ENCODE assay signal across 9 cellular contexts in genomic region chr12:123063535-123063934, GRCh38.
A peak's percentile ranks its signal among the peaks of the same experiment; 100 is the strongest.
DNase-seq lines count a peak whose midpoint lies in the region; ATAC-seq and TF ChIP-seq lines count a peak whose summit lies in the region.
"Had no signal": no experiment of that assay in that cellular context is flagged by ENCODE, and none has a peak within 500 bp of the region (broad histone marks: within the 10 kb centered on the region; RNA-seq: fewer than 3 reads in every experiment).

No MANE protein-coding gene starts in this region.

- no peak overlapping the region for H2AK5ac ChIP-seq in neuronal stem cell (ENCODE audit: low read depth, low read length)

- no peaks in the 10 kb centered on the region for H3K9me3 ChIP-seq in neuronal stem cell (replicated peaks in 1 of 2; ENCODE audit: control insufficient read depth in 2 of 2, insufficient read depth in 1 of 2, low read depth in 1 of 2, low read length in 2 of 2)
- H3K9me3 ChIP-seq: SJCRH30 had no signal

- H2AFZ ChIP-seq in neuronal stem cell (ENCODE audit: low read length) = no peak overlapping the region

- no peak overlapping the region for H3K18ac ChIP-seq in neuronal stem cell (ENCODE audit: low read length)

- H3K4me3 ChIP-seq in GM06990 (replicated peaks; ENCODE audit: low read depth, low read length) (no peak overlapping the region), choroid plexus epithelial cell (ENCODE audit: low read depth, low read length) (no peak overlapping the region), neuronal stem cell (ENCODE audit: low read length in 2 of 2) (no peak overlapping the region), lower leg skin (ENCODE audit: low read depth, poor library complexity, severe bottlenecking) (no peak overlapping the region)
- H3K4me3 ChIP-seq: SJCRH30 had no signal

- H4K8ac ChIP-seq in neuronal stem cell (ENCODE audit: low read depth, low read length) = no peak overlapping the region

- no peak overlapping the region for H3K4me2 ChIP-seq in neuronal stem cell (ENCODE audit: insufficient read depth, low read length, poor library complexity, severe bottlenecking)

- H3K27me3 ChIP-seq in GM06990 (replicated peaks; ENCODE audit: control insufficient read depth, insufficient read depth, low read length) (no peaks in the 10 kb centered on the region), neuronal stem cell (ENCODE audit: control insufficient read depth in 3 of 3, insufficient read depth in 3 of 3, low read depth in 1 of 3, low read length in 3 of 3) (no peaks in the 10 kb centered on the region)
- H3K27me3 ChIP-seq: SJCRH30 had no signal

- no peaks in the 10 kb centered on the region for H3K79me1 ChIP-seq in neuronal stem cell (ENCODE audit: low read depth, low read length)

- H3K23ac ChIP-seq in neuronal stem cell (ENCODE audit: low read depth, low read length, poor library complexity) = no peak overlapping the region

- H4K91ac ChIP-seq in neuronal stem cell (ENCODE audit: low read depth, low read length, poor library complexity) = no peak overlapping the region

- H2BK120ac ChIP-seq in neuronal stem cell (ENCODE audit: low read depth, low read length) = no peak overlapping the region

- TF ChIP-seq CTCF in GM06990 (IDR thresholded peaks at IDR 0.05; ENCODE audit: insufficient read depth, low read length, poor library complexity, severe bottlenecking) = peak; percentile 30
- TF ChIP-seq CTCF in choroid plexus epithelial cell (conservative IDR thresholded peaks at IDR 0.05; ENCODE audit: low read depth, low read length) = peak; percentile 62
- TF ChIP-seq CTCF in lower leg skin (IDR thresholded peaks at IDR 0.05) = no peak

- H3K36me3 ChIP-seq in GM06990 (ENCODE audit: control insufficient read depth, insufficient read depth, low read length) = no peaks in the 10 kb centered on the region
- H3K36me3 ChIP-seq in neuronal stem cell (replicated peaks in 1 of 2; ENCODE audit: control insufficient read depth in 2 of 2, insufficient read depth in 2 of 2, low read length in 2 of 2) = no peaks in the 10 kb centered on the region
- H3K36me3 ChIP-seq: SJCRH30 had no signal

- peak overlapping the region; percentile 10 for H2BK5ac ChIP-seq in neuronal stem cell (ENCODE audit: low read length)

- no peak overlapping the region for H2BK15ac ChIP-seq in neuronal stem cell (ENCODE audit: low read length)

- intact Hi-C loops in lower leg skin (cut with DNase I; ENCODE audit: low total_unique reads) = no loop called here

- no peak for ATAC-seq in GM19324 (IDR thresholded peaks at IDR 0.05; ENCODE audit: low FRiP score, unreplicated experiment)
- ATAC-seq in HG03442 (IDR thresholded peaks at IDR 0.05; ENCODE audit: unreplicated experiment) = no peak
- no peak for ATAC-seq in GM18868 (IDR thresholded peaks at IDR 0.05; ENCODE audit: unreplicated experiment)

- no peak overlapping the region for H3K4ac ChIP-seq in neuronal stem cell (ENCODE audit: low read length)

- peaks cover 0 to 2% of the 10 kb centered on the region in 2 donors for H3K4me1 ChIP-seq in neuronal stem cell (ENCODE audit: control insufficient read depth in 2 of 2, insufficient read depth in 1 of 2, low read depth in 1 of 2, low read length in 2 of 2)

- DNase-seq in GM06990 (ENCODE audit: extremely low read depth, insufficient read length) (no peak), M059J (ENCODE audit: low read depth) (peak; percentile 41), choroid plexus epithelial cell (ENCODE audit: low read depth) (peak; percentile 62), neuronal stem cell (ENCODE audit: low spot score) (peak; percentile 33), lower leg skin (ENCODE audit: low spot score in 2 of 2) (no peak)

- TF ChIP-seq POLR2A in lower leg skin (IDR thresholded peaks at IDR 0.05) = no peak

- WGBS in neuronal stem cell (ENCODE audit: extremely low coverage in 2 of 2, insufficient read length in 2 of 2, insufficient replicate concordance in 1 of 2), 2 donors = no CpG with 5 or more reads among the region's 2 CpGs
- 56 to 58% methylated on average over 2 of the region's 2 CpGs for WGBS in lower leg skin, 2 donors

- no peak overlapping the region for H3K9ac ChIP-seq in neuronal stem cell (ENCODE audit: low read depth, low read length, poor library complexity)

- no peak overlapping the region for H3K14ac ChIP-seq in neuronal stem cell (ENCODE audit: low read length)

- H2BK12ac ChIP-seq in neuronal stem cell (ENCODE audit: low read length) = no peak overlapping the region

- H3K27ac ChIP-seq in neuronal stem cell (replicated peaks; ENCODE audit: low read length) = no peak overlapping the region
- H3K27ac ChIP-seq: SJCRH30 had no signal

Comparison
In these comparisons a context has a peak if more than half of its experiments do, and no peak if none do; other contexts are left out.
1. DNase-seq: peak in M059J (single experiment), choroid plexus epithelial cell (single experiment) and neuronal stem cell (single experiment); none in GM06990 (single experiment) and lower leg skin (0 of 2).
2. CTCF ChIP-seq: peak in GM06990 (single experiment) and choroid plexus epithelial cell (single experiment); none in lower leg skin (0 of 3).